7 cellular contexts compared by ENCODE assay signal in genomic region chr1:15833842-15834405, GRCh38. TPM values are rescaled to one million over a fixed set of nuclear protein-coding genes. Genes with fewer than 3 reads are reported as not detected.
A peak's percentile ranks its signal among the peaks of the same experiment; 100 is the strongest.
DNase-seq lines count a peak whose midpoint lies in the region; ATAC-seq and TF ChIP-seq lines count a peak whose summit lies in the region.

No MANE protein-coding gene starts in this region.

- H4K91ac ChIP-seq in H9 (ENCODE audit: insufficient read length, low read depth, low read length) = no peak overlapping the region

- no peak overlapping the region for H2AK5ac ChIP-seq in H9 (ENCODE audit: insufficient read length, low read length)

- no peaks in the 10 kb centered on the region; a peak in 1 of 5 replicates for H3K9me3 Mint-ChIP-seq in H9

- H2BK20ac ChIP-seq in H9 (ENCODE audit: low read depth, low read length, poor library complexity, severe bottlenecking) = no peak overlapping the region

- H3K4me3 Mint-ChIP-seq in H9 = peak overlapping the region; percentile 78 to 92

- H3K27me3 Mint-ChIP-seq in H9 (ENCODE audit: low read depth) = no peaks in the 10 kb centered on the region

- H3K79me2 ChIP-seq in H9 (ENCODE audit: insufficient read depth, low read length) = no peaks in the 10 kb centered on the region

- peaks cover 7 to 11% (median 7%) of the 10 kb centered on the region in 3 experiments; a peak in 6 of 7 replicates for H3K36me3 Mint-ChIP-seq in H9 (ENCODE audit: insufficient read depth in 1 of 3, low read depth in 3 of 3)

- no peak overlapping the region for H2AFZ ChIP-seq in H9 (ENCODE audit: low read length)

- H2BK5ac ChIP-seq in H9 (ENCODE audit: insufficient read length, low read length) = peak overlapping the region; percentile 98

- H3K9ac ChIP-seq in H9 (ENCODE audit: extremely low read depth, insufficient read length, low read length) = peak overlapping the region; percentile 100

- H2BK15ac ChIP-seq in H9 (ENCODE audit: low read depth, low read length) = no peak overlapping the region

- no peak for TF ChIP-seq CTCF in H9 (conservative IDR thresholded peaks at IDR 0.05)
- no peak for TF ChIP-seq CTCF in fibroblast of mammary gland (conservative IDR thresholded peaks at IDR 0.05; ENCODE audit: control insufficient read depth, insufficient read depth, low read depth, low read length)
- TF ChIP-seq CTCF in retinal pigment epithelial cell (conservative IDR thresholded peaks at IDR 0.05; ENCODE audit: low read depth, low read length) = no peak

- WGBS in H9 (ENCODE audit: extremely low coverage, insufficient read length, low lambda C conversion rate) = no CpG with 5 or more reads among the region's 10 CpGs

- H3K4me3 ChIP-seq in SJCRH30 (peak overlapping the region; percentile 69), fibroblast of mammary gland (ENCODE audit: control insufficient read depth, low read depth, low read length) (peak overlapping the region; percentile 81), retinal pigment epithelial cell (ENCODE audit: low read length) (peak overlapping the region; percentile 73)

- H3K27ac ChIP-seq in H9 (ENCODE audit: insufficient read length, low read depth, low read length) = peak overlapping the region; percentile 99
- H3K27ac ChIP-seq in SJCRH30 = peak overlapping the region; percentile 96

- no peaks in the 10 kb centered on the region for H3K9me3 ChIP-seq in H9 (ENCODE audit: control insufficient read depth, low read depth, low read length)
- no peaks in the 10 kb centered on the region for H3K9me3 ChIP-seq in SJCRH30 (replicated peaks)

- H3K79me1 ChIP-seq in H9 (ENCODE audit: insufficient read depth, low read depth, low read length, poor library complexity, severe bottlenecking) = no peaks in the 10 kb centered on the region

- H3K14ac ChIP-seq in H9 (ENCODE audit: insufficient read depth, low read length) = no peak overlapping the region

- peaks cover 3% of the 10 kb centered on the region; the same call in 1 of the 2 replicates for H3K4me1 ChIP-seq in H9 (ENCODE audit: insufficient read depth, low read length)
- H3K4me1 ChIP-seq in SJCRH30 = no peaks in the 10 kb centered on the region

- H3K27me3 ChIP-seq in H9 (ENCODE audit: insufficient read depth, low read length) (no peaks in the 10 kb centered on the region), SJCRH30 (no peaks in the 10 kb centered on the region)

- no peaks in the 10 kb centered on the region for H4K20me1 ChIP-seq in H9 (ENCODE audit: control insufficient read depth, insufficient read depth, insufficient read length)

- H3T11ph ChIP-seq in H9 (ENCODE audit: low read length) = no peak overlapping the region

- no peak overlapping the region for H2BK120ac ChIP-seq in H9 (ENCODE audit: low read depth, low read length, poor library complexity, severe bottlenecking)

- H3K4me1 Mint-ChIP-seq in H9 = peaks cover 40 to 45% of the 10 kb centered on the region in 2 experiments

- no peak overlapping the region for H2BK12ac ChIP-seq in H9 (ENCODE audit: insufficient read length, low read depth, low read length)

- H3K56ac ChIP-seq in H9 (ENCODE audit: insufficient read length, low read depth, low read length) = no peak overlapping the region

- H3K18ac ChIP-seq in H9 (ENCODE audit: insufficient read length, low read depth, low read length) = no peak overlapping the region

- ATAC-seq in GM19324 (IDR thresholded peaks at IDR 0.05; ENCODE audit: low FRiP score, unreplicated experiment) = no peak

- peaks cover 14% of the 10 kb centered on the region for H3K23me2 ChIP-seq in H9 (ENCODE audit: insufficient read length, low read depth, low read length, poor library complexity, severe bottlenecking)

- peak overlapping the region; percentile 99 to 100 (median 100) for H3K27ac Mint-ChIP-seq in H9

- H4K8ac ChIP-seq in H9 (replicated peaks; ENCODE audit: insufficient read length, low read depth, low read length) = peak overlapping the region; percentile 99

- no peaks in the 10 kb centered on the region for H3K36me3 ChIP-seq in SJCRH30

- no peak overlapping the region for H3K23ac ChIP-seq in H9 (ENCODE audit: insufficient read length, low read depth, low read length)

- no peak overlapping the region for H4K5ac ChIP-seq in H9 (ENCODE audit: insufficient read length, low read depth, low read length)

- no peak overlapping the region for H3K4ac ChIP-seq in H9 (ENCODE audit: low read depth, low read length)

- DNase-seq in H9 (no peak), SJCRH30 (no peak), fibroblast of mammary gland (ENCODE audit: low read depth) (no peak), retinal pigment epithelial cell (ENCODE audit: low read depth) (no peak), iPS-NIHi11 (ENCODE audit: low spot score) (no peak)
- DNase-seq in central memory CD4-positive, alpha-beta T cell = no peak

- peak overlapping the region; percentile 70 for H3K4me2 ChIP-seq in H9 (ENCODE audit: insufficient read depth, insufficient read length, low read length)

RNA-seq across cellular contexts. Expression of gene SPEN, which starts 13.6 kb away (rescaled TPM):
- 54.3 and 59.6 TPM in 2 replicates for total RNA-seq in H9 (2021)
- total RNA-seq in SJCRH30 (2014; rRNA removed; shearing (Covaris generic)) = 47.2 and 55.7 TPM in 2 replicates

RNA-seq across cellular contexts. Expression of gene UQCRHL, which starts 26.5 kb away (rescaled TPM):
- 2.0 and 2.6 TPM in 2 replicates for total RNA-seq in H9 (2021)
- 8.5 and 8.6 TPM in 2 replicates for total RNA-seq in SJCRH30 (2014; rRNA removed; shearing (Covaris generic))
